Comparison of ENCODE assay signal across 30 cellular contexts in genomic region chr2:167955264-167955906, GRCh38.
"Had no signal": no experiment of that assay in that cellular context is flagged by ENCODE, and none has a peak within 500 bp of the region (broad histone marks: within the 10 kb centered on the region; RNA-seq: fewer than 3 reads in every experiment).

No MANE protein-coding gene starts in this region.

- FAIRE-seq: pancreas had no signal

- H3K9me3 Mint-ChIP-seq: natural killer cell; stimulated activated memory B cell treated with anti-CD40 and anti-IgM and Interleukin-4, amounts not matched to agents 10 μg/mL and 1 μg/mL and 100 μg/mL, for 72 hours; stimulated activated naive CD8-positive, alpha-beta T cell treated with anti-CD3 and anti-CD28 coated beads, Interleukin-15, amount 100 ng/mL, for 72 hours; type B pancreatic cell had no signal

- H3K4me1 Mint-ChIP-seq: naive thymus-derived CD4-positive, alpha-beta T cell; neural crest cell; stimulated activated memory B cell treated with anti-CD40 and anti-IgM and Interleukin-4, amounts not matched to agents 10 μg/mL and 1 μg/mL and 100 μg/mL, for 72 hours; stimulated activated naive CD8-positive, alpha-beta T cell treated with anti-CD3 and anti-CD28 coated beads, Interleukin-15, amount 100 ng/mL, for 72 hours had no signal

- DNase-seq: naive thymus-derived CD4-positive, alpha-beta T cell; natural killer cell; occipital lobe; pancreas; posterior cingulate gyrus; psoas muscle; right cardiac atrium; right lobe of liver; spleen; stimulated activated CD4-positive, alpha-beta T cell treated with anti-CD3 and anti-CD28 coated beads, Interleukin-12 subunit alpha, Interleukin-12 subunit beta, amount 100 ng/mL, for 4 hours; stimulated activated CD4-positive, alpha-beta T cell treated with anti-CD3 and anti-CD28 coated beads, Interleukin-1b, Interleukin-23, amount 100 ng/mL, for 48 hours; stimulated activated CD4-positive, alpha-beta T cell treated with anti-CD3 and anti-CD28 coated beads, Interleukin-4, amount 100 ng/mL, for 1 hour; stimulated activated CD4-positive, alpha-beta T cell treated with anti-CD3 and anti-CD28 coated beads, Interleukin-4, amount 100 ng/mL, for 4 hours; stimulated activated CD8-positive, alpha-beta memory T cell treated with anti-CD3 and anti-CD28 coated beads, Interleukin-4, amount 100 ng/mL, for 48 hours; stimulated activated naive CD4-positive, alpha-beta T cell; stimulated activated naive CD8-positive, alpha-beta T cell treated with anti-CD3 and anti-CD28 coated beads, Interleukin-15, amount 100 ng/mL, for 72 hours; stimulated activated naive CD8-positive, alpha-beta T cell treated with anti-CD3 and anti-CD28 coated beads, Interleukin-15, Interleukin-2, amounts not matched to agents 100 U/mL and 50 U/mL, for 24 hours; substantia nigra; testis; tibial artery; upper lobe of right lung; uterus had no signal

- H3K4me3 ChIP-seq: pancreas, psoas muscle, right lobe of liver, skin epidermis, smooth muscle cell, spleen, suprapubic skin, testis, tibial artery, upper lobe of right lung, uterus had no signal

- H3K9me3 ChIP-seq: pancreas, right lobe of liver, suprapubic skin, testis, upper lobe of right lung, uterus had no signal

- H3K4me2 ChIP-seq: smooth muscle cell had no signal

- H3K27me3 Mint-ChIP-seq: naive thymus-derived CD4-positive, alpha-beta T cell; progenitor cell of endocrine pancreas; stimulated activated memory B cell treated with anti-CD40 and anti-IgM and Interleukin-4, amounts not matched to agents 10 μg/mL and 1 μg/mL and 100 μg/mL, for 72 hours; stimulated activated naive CD8-positive, alpha-beta T cell treated with anti-CD3 and anti-CD28 coated beads, Interleukin-15, amount 100 ng/mL, for 72 hours; type B pancreatic cell had no signal

- H3K27me3 ChIP-seq: pancreas, right lobe of liver, spleen, suprapubic skin, testis, tibial artery, upper lobe of right lung, uterus had no signal

- H3K27ac ChIP-seq: pancreas, psoas muscle, right lobe of liver, skin epidermis, spleen, suprapubic skin, testis, tibial artery, upper lobe of right lung, uterus had no signal

- H3K4me1 ChIP-seq: pancreas, psoas muscle, right lobe of liver, spleen, testis, tibial artery, upper lobe of right lung, uterus had no signal

- H3K27ac Mint-ChIP-seq: naive thymus-derived CD4-positive, alpha-beta T cell; natural killer cell; nephron; progenitor cell of endocrine pancreas; stimulated activated memory B cell treated with anti-CD40 and anti-IgM and Interleukin-4, amounts not matched to agents 10 μg/mL and 1 μg/mL and 100 μg/mL, for 72 hours; stimulated activated naive CD8-positive, alpha-beta T cell treated with anti-CD3 and anti-CD28 coated beads, Interleukin-15, amount 100 ng/mL, for 72 hours; type B pancreatic cell had no signal

- H3K4me3 Mint-ChIP-seq: naive thymus-derived CD4-positive, alpha-beta T cell; natural killer cell; nephron; neural crest cell; stimulated activated memory B cell treated with anti-CD40 and anti-IgM and Interleukin-4, amounts not matched to agents 10 μg/mL and 1 μg/mL and 100 μg/mL, for 72 hours; stimulated activated naive CD8-positive, alpha-beta T cell treated with anti-CD3 and anti-CD28 coated beads, Interleukin-15, amount 100 ng/mL, for 72 hours; type B pancreatic cell had no signal

- H3K36me3 ChIP-seq: pancreas, right lobe of liver, suprapubic skin, upper lobe of right lung, uterus had no signal

- ATAC-seq: naive thymus-derived CD4-positive, alpha-beta T cell; natural killer cell; pancreas; psoas muscle; right cardiac atrium; right lobe of liver; stimulated activated memory B cell treated with anti-CD40 and anti-IgM and Interleukin-4, amounts not matched to agents 10 μg/mL and 1 μg/mL and 100 μg/mL, for 72 hours; stimulated activated naive CD8-positive, alpha-beta T cell treated with anti-CD3 and anti-CD28 coated beads, Interleukin-15, amount 100 ng/mL, for 72 hours; stimulated activated naive CD8-positive, alpha-beta T cell treated with anti-CD3 and anti-CD28 coated beads, Interleukin-15, Interleukin-2, amounts not matched to agents 100 U/mL and 50 U/mL, for 24 hours; upper lobe of right lung had no signal
